ENCODE assay signal across 16 cellular contexts in the genomic region with DNA sequence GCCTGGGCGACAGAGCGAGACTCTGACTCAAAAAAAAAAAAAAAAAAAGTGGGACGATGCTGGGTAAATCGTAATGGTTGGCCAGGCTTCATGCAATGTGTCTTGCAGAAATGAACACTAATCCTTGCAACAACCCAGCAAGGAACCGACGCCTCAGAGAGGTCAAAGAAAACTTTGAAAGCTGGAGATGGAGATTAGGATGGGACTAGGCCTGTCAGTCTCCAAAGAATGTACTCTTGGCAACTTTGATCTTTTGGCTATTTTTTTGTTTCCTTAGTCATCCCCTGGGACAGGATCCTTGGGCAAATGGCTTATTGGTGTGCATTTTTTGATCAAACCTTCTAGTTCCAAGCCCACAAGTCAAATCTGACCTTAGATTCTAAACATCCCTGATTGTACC.
"Had no signal": no experiment of that assay in that cellular context is flagged by ENCODE, and none has a peak within 500 bp of the region (broad histone marks: within the 10 kb centered on the region; RNA-seq: fewer than 3 reads in every experiment).

No MANE protein-coding gene starts in this region.

- H3K9me3 Mint-ChIP-seq: activated CD4-positive, alpha-beta T cell treated with anti-CD3 and anti-CD28 coated beads, Interleukin-2, amount 10 ng/mL, durations not matched to agents 24 days and 14 days; activated CD8-positive, alpha-beta T cell treated with anti-CD3 and anti-CD28 coated beads for 36 hours; activated T-helper 17 cell treated with anti-CD3 and anti-CD28 coated beads, Interleukin-2, amount 50 U/mL, for 72 hours; effector memory CD8-positive, alpha-beta T cell; immature natural killer cell; stimulated activated effector memory CD8-positive, alpha-beta T cell treated with anti-CD3 and anti-CD28 coated beads, Interleukin-12 subunit alpha, Interleukin-12 subunit beta, amount 100 ng/mL, for 72 hours had no signal

- H3K27ac ChIP-seq: thoracic aorta had no signal

- H3K27me3 Mint-ChIP-seq: activated CD4-positive, alpha-beta T cell treated with anti-CD3 and anti-CD28 coated beads, Interleukin-2, amount 10 ng/mL, durations not matched to agents 24 days and 14 days; activated CD8-positive, alpha-beta T cell treated with anti-CD3 and anti-CD28 coated beads for 36 hours; activated naive CD8-positive, alpha-beta T cell treated with anti-CD3 and anti-CD28 coated beads, Interleukin-2, amount 10 ng/mL, durations not matched to agents 7 days and 5 days; T-cell had no signal

- H3K27ac Mint-ChIP-seq: activated CD4-positive, alpha-beta T cell treated with anti-CD3 and anti-CD28 coated beads, Interleukin-2, amount 10 ng/mL, durations not matched to agents 24 days and 14 days; activated CD8-positive, alpha-beta T cell treated with anti-CD3 and anti-CD28 coated beads for 36 hours; activated naive CD8-positive, alpha-beta T cell treated with anti-CD3 and anti-CD28 coated beads, Interleukin-2, amount 10 ng/mL, durations not matched to agents 7 days and 5 days; activated T-helper 17 cell treated with anti-CD3 and anti-CD28 coated beads, Interleukin-2, amount 50 U/mL, for 72 hours; effector memory CD8-positive, alpha-beta T cell; immature natural killer cell; naive thymus-derived CD4-positive, alpha-beta T cell; stimulated activated effector memory CD8-positive, alpha-beta T cell treated with anti-CD3 and anti-CD28 coated beads, Interleukin-12 subunit alpha, Interleukin-12 subunit beta, amount 100 ng/mL, for 72 hours; T-cell had no signal

- H3K36me3 Mint-ChIP-seq: activated naive CD8-positive, alpha-beta T cell treated with anti-CD3 and anti-CD28 coated beads, Interleukin-2, amount 10 ng/mL, durations not matched to agents 7 days and 5 days; immature natural killer cell; naive thymus-derived CD4-positive, alpha-beta T cell; stimulated activated effector memory CD8-positive, alpha-beta T cell treated with anti-CD3 and anti-CD28 coated beads, Interleukin-12 subunit alpha, Interleukin-12 subunit beta, amount 100 ng/mL, for 72 hours; T-cell had no signal

- H3K9me3 ChIP-seq: thoracic aorta had no signal

- H3K36me3 ChIP-seq: thoracic aorta had no signal

- H3K4me1 Mint-ChIP-seq: activated CD4-positive, alpha-beta T cell treated with anti-CD3 and anti-CD28 coated beads, Interleukin-2, amount 10 ng/mL, durations not matched to agents 24 days and 14 days; activated naive CD8-positive, alpha-beta T cell treated with anti-CD3 and anti-CD28 coated beads, Interleukin-2, amount 10 ng/mL, durations not matched to agents 7 days and 5 days; activated T-helper 17 cell treated with anti-CD3 and anti-CD28 coated beads, Interleukin-2, amount 50 U/mL, for 72 hours; immature natural killer cell; naive thymus-derived CD4-positive, alpha-beta T cell; stimulated activated effector memory CD8-positive, alpha-beta T cell treated with anti-CD3 and anti-CD28 coated beads, Interleukin-12 subunit alpha, Interleukin-12 subunit beta, amount 100 ng/mL, for 72 hours; T-cell had no signal

- H3K4me3 Mint-ChIP-seq: activated CD4-positive, alpha-beta T cell treated with anti-CD3 and anti-CD28 coated beads, Interleukin-2, amount 10 ng/mL, durations not matched to agents 24 days and 14 days; activated CD8-positive, alpha-beta T cell treated with anti-CD3 and anti-CD28 coated beads for 36 hours; activated naive CD8-positive, alpha-beta T cell treated with anti-CD3 and anti-CD28 coated beads, Interleukin-2, amount 10 ng/mL, durations not matched to agents 7 days and 5 days; activated T-helper 17 cell treated with anti-CD3 and anti-CD28 coated beads, Interleukin-2, amount 50 U/mL, for 72 hours; effector memory CD8-positive, alpha-beta T cell; immature natural killer cell; naive thymus-derived CD4-positive, alpha-beta T cell; stimulated activated effector memory CD8-positive, alpha-beta T cell treated with anti-CD3 and anti-CD28 coated beads, Interleukin-12 subunit alpha, Interleukin-12 subunit beta, amount 100 ng/mL, for 72 hours; T-cell had no signal

- DNase-seq: activated CD4-positive, alpha-beta T cell treated with anti-CD3 and anti-CD28 coated beads, Interleukin-2, amount 10 ng/mL, durations not matched to agents 24 days and 14 days; activated CD4-positive, CD25-positive, alpha-beta regulatory T cell; activated CD8-positive, alpha-beta T cell treated with anti-CD3 and anti-CD28 coated beads for 36 hours; activated naive CD4-positive, alpha-beta T cell treated with Interleukin-2 at 50 U/mL for 16 hours; activated naive CD8-positive, alpha-beta T cell treated with anti-CD3 and anti-CD28 coated beads, Interleukin-2, amount 10 ng/mL, durations not matched to agents 7 days and 5 days; activated T-cell treated with anti-CD3 and anti-CD28 coated beads, Interleukin-2, amount 50 U/mL, for 1 hour; amygdala; effector memory CD8-positive, alpha-beta T cell; immature natural killer cell; mesenchymal stem cell; naive thymus-derived CD4-positive, alpha-beta T cell; stimulated activated CD4-positive, alpha-beta T cell treated with anti-CD3 and anti-CD28 coated beads, Interleukin-4, amount 100 ng/mL, for 24 hours; T-cell had no signal

- H3K4me3 ChIP-seq: thoracic aorta had no signal
